Comparison of ENCODE assay signal across 20 cellular contexts in genomic region chr4:151853034-151853433, GRCh38.
DNase-seq lines count a peak whose midpoint lies in the region; ATAC-seq and TF ChIP-seq lines count a peak whose summit lies in the region.
"Had no signal": no experiment of that assay in that cellular context is flagged by ENCODE, and none has a peak within 500 bp of the region (broad histone marks: within the 10 kb centered on the region; RNA-seq: fewer than 3 reads in every experiment).

No MANE protein-coding gene starts in this region.

- H3K27ac ChIP-seq in HL-60 (replicated peaks) = peak overlapping the region; percentile 48
- H3K27ac ChIP-seq: Peyer's patch had no signal

- TF ChIP-seq CTCF in HL-60 (IDR thresholded peaks at IDR 0.05; ENCODE audit: insufficient read depth, low read length) (no peak), GM13977 (IDR thresholded peaks at IDR 0.05; ENCODE audit: extremely low read depth, insufficient read depth, missing control alignments) (no peak)

- DNase-seq in HL-60 (ENCODE audit: low read depth in 1 of 2, low spot score in 1 of 2) (peak; percentile 91 to 97), NOMO-1 (lab: John Stamatoyannopoulos, UW; ENCODE audit: unreplicated experiment in 2 of 2) (peak; percentile 90 to 95), SKM-1 treated with dmso at 0.1 percent for 144 hours (lab: John Stamatoyannopoulos, UW; ENCODE audit: unreplicated experiment) (peak; percentile 97), AG20443 (ENCODE audit: low spot score) (no peak), GM13977 (ENCODE audit: low spot score) (no peak), NCI-H2227 treated with DMSO at 0.1 percent for 48 hours (lab: John Stamatoyannopoulos, UW) (no peak)
- DNase-seq: BE2C; CD4-positive, alpha-beta memory T cell; DMS153; GDM1; GOT3; NCI-H1417; NCI-H187; NCI-H2107; NCI-H510A treated with DMSO at 0.1 percent for 48 hours; NCI-H774; Peyer's patch; T-cell had no signal

- H3K4me3 ChIP-seq in HL-60 (replicated peaks; ENCODE audit: insufficient read depth, low read length) = no peak overlapping the region
- H3K4me3 ChIP-seq: Peyer's patch had no signal

- no peaks in the 10 kb centered on the region for H3K27me3 ChIP-seq in HL-60 (ENCODE audit: insufficient read depth, poor library complexity, severe bottlenecking)
- H3K27me3 ChIP-seq: BE2C, Peyer's patch had no signal

- in situ Hi-C loops in GM13977 (cut with MboI; ENCODE audit: low pct_unique_long_range_greater_than_20kb, low sequenced_read_pairs, unreplicated experiment) = no loop called here

- no peak for ATAC-seq in HG02623 (IDR thresholded peaks at IDR 0.05; ENCODE audit: unreplicated experiment)
- ATAC-seq: HCT116, T-cell had no signal

Comparison
In these comparisons a context has a peak if more than half of its experiments do, and no peak if none do; other contexts are left out.
1. DNase-seq: peak in HL-60 (2 of 2), NOMO-1 (2 of 2) and SKM-1 treated with dmso at 0.1 percent for 144 hours (single experiment); none in AG20443 (single experiment), GM13977 (single experiment) and NCI-H2227 treated with DMSO at 0.1 percent for 48 hours (single experiment).